9 cellular contexts compared by ENCODE assay signal in the genomic region with DNA sequence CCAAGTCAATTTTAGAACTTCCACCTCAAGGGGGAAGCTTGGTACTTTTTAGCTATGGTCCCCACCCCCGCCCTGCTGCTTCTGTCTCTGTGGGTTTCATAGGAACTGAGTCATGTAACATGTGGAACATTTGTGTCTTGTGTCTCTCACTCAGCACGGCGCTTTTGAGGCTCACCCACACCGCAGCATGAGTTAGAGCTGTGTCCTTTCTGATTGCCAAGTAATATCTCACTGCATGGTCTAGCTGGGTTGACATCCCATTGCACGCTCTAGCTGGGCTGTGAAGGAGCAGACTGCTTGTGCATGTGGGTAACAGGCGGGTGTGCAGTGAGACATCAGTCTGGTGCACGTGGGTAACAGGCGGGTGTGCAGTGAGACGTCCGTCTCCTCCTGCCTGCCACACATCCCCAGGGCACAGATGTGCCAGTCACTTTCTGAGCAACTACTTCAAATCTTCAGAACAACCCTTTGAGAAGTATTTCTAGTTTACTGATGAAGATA. TPM values are rescaled to one million over a fixed set of nuclear protein-coding genes. Genes with fewer than 3 reads are reported as not detected.
DNase-seq lines count a peak whose midpoint lies in the region; ATAC-seq and TF ChIP-seq lines count a peak whose summit lies in the region.
"Had no signal": no experiment of that assay in that cellular context is flagged by ENCODE, and none has a peak within 500 bp of the region (broad histone marks: within the 10 kb centered on the region; RNA-seq: fewer than 3 reads in every experiment).

No MANE protein-coding gene starts in this region.

- peaks cover 22% of the 10 kb centered on the region for H3K4me1 ChIP-seq in GM23248 (ENCODE audit: insufficient read depth)
- H3K4me1 ChIP-seq in osteoblast (ENCODE audit: insufficient read depth, low read length), result peaks cover 7% of the 10 kb centered on the region

- no peak overlapping the region for H2AFZ ChIP-seq in GM23248
- H2AFZ ChIP-seq in osteoblast (ENCODE audit: low read length), result no peak overlapping the region

- H3K27ac ChIP-seq in GM23248, result peak overlapping the region; percentile 66
- no peak overlapping the region for H3K27ac ChIP-seq in osteoblast (ENCODE audit: low read depth, low read length)

- TF ChIP-seq CTCF in CD14-positive monocyte (IDR thresholded peaks at IDR 0.05), result no peak
- no peak for TF ChIP-seq CTCF in osteoblast (IDR thresholded peaks at IDR 0.05; ENCODE audit: extremely low read depth, low read depth, low read length)

- H3K4me3 Mint-ChIP-seq in CD14-positive monocyte, result peak overlapping the region; percentile 6 to 83

- no peaks in the 10 kb centered on the region for H3K9me3 ChIP-seq in GM23248 (ENCODE audit: low read depth)
- no peaks in the 10 kb centered on the region for H3K9me3 ChIP-seq in osteoblast (ENCODE audit: low read depth, low read length)
- H3K9me3 ChIP-seq: thoracic aorta had no signal

- peak overlapping the region; percentile 61 for H3K9ac ChIP-seq in GM23248

- H3K27ac Mint-ChIP-seq in CD14-positive monocyte, result peak overlapping the region; percentile 57 to 94 (median 82)
- peak overlapping the region; percentile 94 to 99 for H3K27ac Mint-ChIP-seq in activated naive CD4-positive, alpha-beta T cell treated with anti-CD3 and anti-CD28 coated beads, Interleukin-2, amount 50 U/mL, for 72 hours

- H3K4me2 ChIP-seq in GM23248 (ENCODE audit: unreplicated experiment), result peak overlapping the region; percentile 24
- no peak overlapping the region for H3K4me2 ChIP-seq in osteoblast (ENCODE audit: insufficient read depth, low read length)

- ATAC-seq in activated naive CD4-positive, alpha-beta T cell treated with anti-CD3 and anti-CD28 coated beads, Interleukin-2, amount 50 U/mL, for 72 hours, result peak; percentile 91 to 96

- H3F3A ChIP-seq in GM23248 (ENCODE audit: insufficient read depth), result peaks cover 15% of the 10 kb centered on the region

- H3K79me2 ChIP-seq in GM23248 (ENCODE audit: insufficient read depth) (no peaks in the 10 kb centered on the region), osteoblast (ENCODE audit: insufficient read depth, low read length) (no peaks in the 10 kb centered on the region)

- H3K36me3 Mint-ChIP-seq in CD14-positive monocyte, result no peaks in the 10 kb centered on the region
- no peaks in the 10 kb centered on the region for H3K36me3 Mint-ChIP-seq in activated naive CD4-positive, alpha-beta T cell treated with anti-CD3 and anti-CD28 coated beads, Interleukin-2, amount 50 U/mL, for 72 hours

- H3K27me3 ChIP-seq in GM23248 (replicated peaks; ENCODE audit: insufficient read depth) (no peaks in the 10 kb centered on the region), osteoblast (ENCODE audit: insufficient read depth, low read length) (no peaks in the 10 kb centered on the region)

- no peaks in the 10 kb centered on the region for H4K20me1 ChIP-seq in GM23248 (ENCODE audit: insufficient read depth)
- H4K20me1 ChIP-seq in osteoblast (ENCODE audit: insufficient read depth, low read length), result no peaks in the 10 kb centered on the region

- intact Hi-C loops in CD14-positive monocyte (cut with micrococcal nuclease), result no loop called here

- in situ Hi-C loops in GM23248 (cut with MboI), result no loop called here

- peaks cover 47% of the 10 kb centered on the region for H3K4me1 Mint-ChIP-seq in CD14-positive monocyte

- DNase-seq in CD14-positive monocyte (ENCODE audit: low spot score) (peak; percentile 89), GM23248 (peak; percentile 91), RPMI7951 (ENCODE audit: low read depth) (peak; percentile 95), osteoblast (ENCODE audit: insufficient read length, low spot score, missing footprints) (peak; percentile 80), COLO668 (lab: John Stamatoyannopoulos, UW; ENCODE audit: unreplicated experiment) (no peak), OCI-M2 (lab: John Stamatoyannopoulos, UW; ENCODE audit: unreplicated experiment) (no peak), NCI-H1105 treated with DMSO at 0.1 percent for 48 hours (lab: John Stamatoyannopoulos, UW) (no peak)
- DNase-seq in activated naive CD4-positive, alpha-beta T cell treated with anti-CD3 and anti-CD28 coated beads, Interleukin-2, amount 50 U/mL, for 72 hours (ENCODE audit: low spot score in 2 of 2), result peak; percentile 81 to 93

- WGBS in GM23248 (ENCODE audit: low coverage in 1 of 2, low lambda C conversion rate in 2 of 2, missing lambda C conversion rate in 2 of 2), 2 experiments, result 3 to 5% methylated on average over 10 of the region's 10 CpGs

- peaks cover 3 to 17% (median 15%) of the 10 kb centered on the region in 3 donors for H3K27me3 Mint-ChIP-seq in CD14-positive monocyte (ENCODE audit: low read depth in 3 of 3)

- H3K36me3 ChIP-seq in GM23248 (ENCODE audit: low read depth) (no peaks in the 10 kb centered on the region), osteoblast (ENCODE audit: insufficient read depth, low read length) (no peaks in the 10 kb centered on the region)
- H3K36me3 ChIP-seq: thoracic aorta had no signal

- no peaks in the 10 kb centered on the region for H3K9me2 ChIP-seq in GM23248 (ENCODE audit: insufficient read depth)

- H3K9me3 Mint-ChIP-seq in CD14-positive monocyte, result peaks cover 0 to 4% (median 0%) of the 10 kb centered on the region in 7 donors
- H3K9me3 Mint-ChIP-seq in activated naive CD4-positive, alpha-beta T cell treated with anti-CD3 and anti-CD28 coated beads, Interleukin-2, amount 50 U/mL, for 72 hours, result no peaks in the 10 kb centered on the region

- H3K4me3 ChIP-seq in GM23248 (no peak overlapping the region), osteoblast (ENCODE audit: insufficient read depth, low read length) (no peak overlapping the region)
- H3K4me3 ChIP-seq: thoracic aorta had no signal

RNA-seq across cellular contexts. Expression of a gene that starts 26.4 kb away (rescaled TPM):
- 1 to 10 TPM in 1 of 2 donors, under 1 TPM in 1; 0.40 to 1.1 TPM for polyA plus RNA-seq in CD14-positive monocyte
- total RNA-seq in GM23248 (2014; rRNA removed; shearing (Covaris generic)), result 79.0 and 99.5 TPM in 2 replicates
- 69.0 and 69.9 TPM in 2 replicates for polyA plus RNA-seq in GM23248 (2016; fragmentation: Nextera tagmentation; extraction: Ambion mirVana)
- total RNA-seq in RPMI7951 (2014; rRNA removed; shearing (Covaris generic)), result 27.3 and 31.8 TPM in 2 replicates
- total RNA-seq in activated naive CD4-positive, alpha-beta T cell treated with anti-CD3 and anti-CD28 coated beads, Interleukin-2, amount 50 U/mL, for 72 hours, result 100 to 1,000 TPM; 112 to 197 TPM
- 60.4 and 90.8 TPM in 2 replicates for total RNA-seq in osteoblast

RNA-seq across cellular contexts. Expression of a gene that starts 40.6 kb away (rescaled TPM):
- polyA plus RNA-seq in CD14-positive monocyte (not detected), GM23248 (2016; fragmentation: Nextera tagmentation; extraction: Ambion mirVana) (not detected in 2 replicates)
- total RNA-seq in GM23248 (2014; rRNA removed; shearing (Covaris generic)), result not detected in 2 replicates
- not detected in 2 replicates for total RNA-seq in RPMI7951 (2014; rRNA removed; shearing (Covaris generic))
- total RNA-seq in activated naive CD4-positive, alpha-beta T cell treated with anti-CD3 and anti-CD28 coated beads, Interleukin-2, amount 50 U/mL, for 72 hours, result not detected
- total RNA-seq in osteoblast, result not detected in 2 replicates
- total RNA-seq: thoracic aorta had no signal

RNA-seq across cellular contexts. Expression of a gene that starts 55.5 kb away (rescaled TPM):
- polyA plus RNA-seq in CD14-positive monocyte (10 to 100 TPM; 10.1 to 11.7 TPM), GM23248 (2016; fragmentation: Nextera tagmentation; extraction: Ambion mirVana) (14.8 and 15.9 TPM in 2 replicates)
- 14.3 and 14.8 TPM in 2 replicates for total RNA-seq in GM23248 (2014; rRNA removed; shearing (Covaris generic))
- 15.3 and 15.5 TPM in 2 replicates for total RNA-seq in RPMI7951 (2014; rRNA removed; shearing (Covaris generic))
- total RNA-seq in activated naive CD4-positive, alpha-beta T cell treated with anti-CD3 and anti-CD28 coated beads, Interleukin-2, amount 50 U/mL, for 72 hours, result 10 to 100 TPM; 44.6 to 46.8 TPM
- 20.3 and 23.5 TPM in 2 replicates for total RNA-seq in osteoblast

Comparison
In these comparisons a context has a peak if more than half of its experiments do, and no peak if none do; other contexts are left out.
1. DNase-seq: peak in CD14-positive monocyte (single experiment), GM23248 (single experiment), RPMI7951 (single experiment), activated naive CD4-positive, alpha-beta T cell treated with anti-CD3 and anti-CD28 coated beads, Interleukin-2, amount 50 U/mL, for 72 hours (2 of 2) and osteoblast (single experiment); none in COLO668 (single experiment), OCI-M2 (single experiment) and NCI-H1105 treated with DMSO at 0.1 percent for 48 hours (single experiment).